In the genomic region with DNA sequence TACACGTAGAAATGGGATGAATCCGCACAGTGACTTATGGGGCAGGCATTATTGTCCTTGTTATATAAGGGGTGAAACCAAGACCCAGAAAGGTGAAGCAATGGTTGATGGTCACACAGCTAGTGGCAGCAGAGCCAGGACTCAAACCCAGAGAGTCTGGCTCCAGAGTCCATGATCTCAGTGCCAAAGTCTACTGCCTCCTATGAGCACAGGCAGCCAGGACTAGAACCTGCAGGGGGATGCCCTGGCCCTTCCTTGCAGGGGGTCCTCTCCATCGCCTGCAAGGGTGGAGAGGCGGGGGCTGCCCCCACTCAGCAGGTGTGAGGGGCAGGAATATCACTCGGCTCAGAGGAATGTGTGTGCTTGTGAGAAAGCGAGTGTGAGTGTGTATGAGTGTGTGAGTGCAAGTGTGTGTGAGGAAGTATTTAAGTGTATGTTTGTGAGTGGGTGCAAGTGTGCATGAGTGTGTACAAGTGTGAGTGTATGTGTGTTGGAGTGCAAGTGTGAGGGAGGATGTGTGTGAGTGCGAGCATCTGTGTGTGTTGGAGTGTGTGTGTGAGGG, we compare ENCODE assay signal across 11 cellular contexts. TPM values are rescaled to one million over a fixed set of nuclear protein-coding genes. Genes with fewer than 3 reads are reported as not detected.
DNase-seq lines count a peak whose midpoint lies in the region; ATAC-seq, FAIRE-seq and TF ChIP-seq lines count a peak whose summit lies in the region.
"Had no signal": no experiment of that assay in that cellular context is flagged by ENCODE, and none has a peak within 500 bp of the region (broad histone marks: within the 10 kb centered on the region; RNA-seq: fewer than 3 reads in every experiment).

No MANE protein-coding gene starts in this region.

- no peak for DNase-seq in breast epithelium (ENCODE audit: low spot score in 2 of 2)
- no peak for DNase-seq in mammary epithelial cell
- no peak for DNase-seq in H1 (ENCODE audit: low read depth in 1 of 2, low spot score in 2 of 2)
- no peak for DNase-seq in upper lobe of right lung
- no peak for DNase-seq in iPS-NIHi11 (ENCODE audit: low spot score)
- DNase-seq in COLO668 (lab: John Stamatoyannopoulos, UW; ENCODE audit: unreplicated experiment): no peak
- DNase-seq: activated CD8-positive, alpha-beta memory T cell treated with anti-CD3 and anti-CD28 coated beads for 24 hours; central memory CD4-positive, alpha-beta T cell had no signal

- H3K23ac ChIP-seq in H1 (ENCODE audit: insufficient read length): no peak overlapping the region

- intact Hi-C loops in breast epithelium (cut with DNase I; ENCODE audit: low total_unique reads) (no loop called here), mammary epithelial cell (cut with micrococcal nuclease) (no loop called here), upper lobe of right lung (cut with DNase I) (no loop called here)

- H2BK20ac ChIP-seq in H1 (ENCODE audit: low read length): peak overlapping the region; percentile 44

- peaks cover 1% of the 10 kb centered on the region for H3K79me2 ChIP-seq in mammary epithelial cell (ENCODE audit: insufficient read depth, low read length)
- H3K79me2 ChIP-seq in H1 (ENCODE audit: control insufficient read depth in 1 of 2, insufficient read depth in 2 of 2, low read length in 2 of 2): no peaks in the 10 kb centered on the region

- no TSS peak for BruUV-seq in mammary epithelial cell (replicated peaks; lab: Mats Ljungman, UMichigan)

- H3K4me3 ChIP-seq in breast epithelium: no peak overlapping the region
- H3K4me3 ChIP-seq in mammary epithelial cell (replicated peaks in 1 of 3; ENCODE audit: insufficient read depth in 1 of 3, low read depth in 2 of 3, low read length in 3 of 3): no peak overlapping the region
- H3K4me3 ChIP-seq in H1 (ENCODE audit: extremely low read depth in 1 of 4, insufficient read depth in 2 of 4, low read depth in 3 of 4, low read length in 4 of 4): no peak overlapping the region
- no peak overlapping the region for H3K4me3 ChIP-seq in muscle layer of duodenum (ENCODE audit: low read depth in 1 of 2, low read length in 2 of 2)
- no peak overlapping the region for H3K4me3 ChIP-seq in upper lobe of right lung

- CTCF ChIA-PET in mammary epithelial cell (lab: Charles Lee; ENCODE audit: low non-redundant PET): no interaction called here
- CTCF ChIA-PET in H1 (lab: Charles Lee; ENCODE audit: partially characterized antibody): interaction anchor here (1.0 to 1.5 kb wide), 5 partner anchors 12 to 126 kb away, joined by 3 to 10 read pairs (median 4); no protein-coding TSS in a partner anchor

- 69% methylated on average over 7 of the region's 7 CpGs for WGBS in mammary epithelial cell (ENCODE audit: low coverage, missing lambda C conversion rate)
- WGBS in H1 (ENCODE audit: extremely low coverage in 1 of 2, insufficient coverage in 1 of 2, insufficient read length in 1 of 2, insufficient replicate concordance in 2 of 2, low coverage in 1 of 2, low lambda C conversion rate in 2 of 2, missing lambda C conversion rate in 1 of 2), 2 experiments: 75 to 93% methylated on average over 2 to 7 of the region's 7 CpGs

- peak overlapping the region; percentile 84 for H2BK120ac ChIP-seq in H1 (replicated peaks; ENCODE audit: low read depth, low read length)

- H2BK5ac ChIP-seq in H1 (ENCODE audit: low read depth, low read length): peak overlapping the region; percentile 98

- H3K56ac ChIP-seq in H1 (replicated peaks; ENCODE audit: insufficient read length, low read depth, low read length): peak overlapping the region; percentile 26

- H4K20me1 ChIP-seq in mammary epithelial cell (ENCODE audit: insufficient read depth, low read length) (no peaks in the 10 kb centered on the region), H1 (replicated peaks in 1 of 2; ENCODE audit: control insufficient read depth in 1 of 2, insufficient read depth in 2 of 2, low read length in 2 of 2) (peaks cover 0 to 7% of the 10 kb centered on the region in 2 experiments)

- H3K9ac ChIP-seq in mammary epithelial cell (ENCODE audit: insufficient read depth, low read length) (no peak overlapping the region), H1 (replicated peaks in 1 of 4; ENCODE audit: extremely low read depth in 1 of 4, low read depth in 3 of 4, low read length in 3 of 4) (no peak overlapping the region; a peak in 1 of 7 replicates)

- in situ Hi-C loops in mammary epithelial cell (cut with MboI; ENCODE audit: low sequenced_read_pairs in 2 of 2): no loop called here

- H2AK5ac ChIP-seq in H1 (ENCODE audit: low read depth, low read length): peak overlapping the region; percentile 94

- H3K36me3 ChIP-seq in breast epithelium (no peaks in the 10 kb centered on the region), mammary epithelial cell (ENCODE audit: insufficient read depth, low read length) (peaks cover 8% of the 10 kb centered on the region), H1 (ENCODE audit: control insufficient read depth in 2 of 4, insufficient read depth in 4 of 4, low read length in 3 of 4) (peaks cover 0 to 4% (median 2%) of the 10 kb centered on the region in 4 experiments; a peak in 3 of 8 replicates), muscle layer of duodenum (ENCODE audit: control insufficient read depth in 1 of 2, insufficient read depth in 2 of 2, low read length in 2 of 2) (peaks cover 0 to 3% of the 10 kb centered on the region in 2 donors), upper lobe of right lung (no peaks in the 10 kb centered on the region)

- H2BK12ac ChIP-seq in H1 (ENCODE audit: low read depth, low read length): peak overlapping the region; percentile 99

- no peak overlapping the region for H3K4me2 ChIP-seq in mammary epithelial cell (ENCODE audit: insufficient read depth, low read depth, low read length)
- H3K4me2 ChIP-seq in H1 (ENCODE audit: insufficient read depth in 1 of 2, low read depth in 2 of 2, low read length in 2 of 2): peak overlapping the region in 1 of 2 experiments; percentile 35; a peak in 1 of 4 replicates

- H3K4me1 ChIP-seq in breast epithelium: peaks cover 14 to 18% of the 10 kb centered on the region in 2 donors
- peaks cover 12% of the 10 kb centered on the region for H3K4me1 ChIP-seq in mammary epithelial cell (ENCODE audit: insufficient read depth, low read length)
- H3K4me1 ChIP-seq in H1 (replicated peaks in 1 of 4; ENCODE audit: control insufficient read depth in 3 of 4, insufficient read depth in 4 of 4, low read length in 3 of 4): peaks cover 6 to 16% (median 8%) of the 10 kb centered on the region in 4 experiments; a peak in 6 of 7 replicates
- peaks cover 14 to 72% of the 10 kb centered on the region in 2 donors for H3K4me1 ChIP-seq in muscle layer of duodenum (ENCODE audit: control insufficient read depth in 1 of 2, insufficient read depth in 2 of 2, low read length in 2 of 2)
- peaks cover 35% of the 10 kb centered on the region for H3K4me1 ChIP-seq in upper lobe of right lung

- H3K27ac ChIP-seq in breast epithelium: peak overlapping the region; percentile 41 to 48
- H3K27ac ChIP-seq in mammary epithelial cell (ENCODE audit: insufficient read depth, low read depth, low read length): no peak overlapping the region
- H3K27ac ChIP-seq in H1 (ENCODE audit: low read depth, low read length): peak overlapping the region; percentile 25; the same call in 1 of the 2 replicates
- H3K27ac ChIP-seq in muscle layer of duodenum (ENCODE audit: low read length): peak overlapping the region; percentile 61
- H3K27ac ChIP-seq in upper lobe of right lung: peak overlapping the region; percentile 51
- H3K27ac ChIP-seq: epithelial cell of prostate had no signal

- TF ChIP-seq EP300 in H1 (IDR thresholded peaks at IDR 0.05; ENCODE audit: borderline replicate concordance in 1 of 2, low read depth in 2 of 2, low read length in 2 of 2): no peak

- H3K27me3 ChIP-seq in breast epithelium: no peaks in the 10 kb centered on the region
- no peaks in the 10 kb centered on the region for H3K27me3 ChIP-seq in mammary epithelial cell (ENCODE audit: insufficient read depth, low read length)
- H3K27me3 ChIP-seq in H1 (replicated peaks in 1 of 4; ENCODE audit: control insufficient read depth in 3 of 4, extremely low read depth in 1 of 4, insufficient read depth in 3 of 4, low read length in 3 of 4): no peaks in the 10 kb centered on the region
- H3K27me3 ChIP-seq in muscle layer of duodenum (ENCODE audit: low read depth, low read length): no peaks in the 10 kb centered on the region
- H3K27me3 ChIP-seq in upper lobe of right lung: no peaks in the 10 kb centered on the region

- peak overlapping the region; percentile 17 for H4K5ac ChIP-seq in H1 (ENCODE audit: insufficient read length, low read depth, low read length)

- dilution Hi-C loops in mammary epithelial cell (cut with HindIII; ENCODE audit: low sequenced_read_pairs): no loop called here

- FAIRE-seq in H1 (lab: Jason Lieb, UNC): no peak

- H3K14ac ChIP-seq in H1 (ENCODE audit: insufficient read length): no peak overlapping the region

- TF ChIP-seq RAD21 in H1 (IDR thresholded peaks at IDR 0.05 in 1 of 2, conservative IDR thresholded peaks at IDR 0.05 in 1 of 2; ENCODE audit: low read depth in 2 of 2, low read length in 2 of 2): no peak

- TF ChIP-seq CTCF in breast epithelium (IDR thresholded peaks at IDR 0.05): no peak
- TF ChIP-seq CTCF in mammary epithelial cell (conservative IDR thresholded peaks at IDR 0.05 in 1 of 2, IDR thresholded peaks at IDR 0.05 in 1 of 2; ENCODE audit: extremely low read depth in 1 of 2, insufficient read depth in 1 of 2, low read depth in 1 of 2, low read length in 2 of 2): no peak
- no peak for TF ChIP-seq CTCF in H1 (IDR thresholded peaks at IDR 0.05; ENCODE audit: control extremely low read depth in 1 of 3, insufficient read depth in 1 of 3, low read depth in 1 of 3, low read length in 3 of 3)
- no peak for TF ChIP-seq CTCF in upper lobe of right lung (IDR thresholded peaks at IDR 0.05)

- POLR2A ChIA-PET in H1 (lab: Charles Lee; ENCODE audit: partially characterized antibody): interaction anchor here (1.0 to 1.4 kb wide), 3 partner anchors 12 to 107 kb away, joined by 3 to 5 read pairs (median 3); no protein-coding TSS in a partner anchor

- peak overlapping the region; percentile 91 for H4K91ac ChIP-seq in H1 (replicated peaks; ENCODE audit: insufficient read length, low read length)

- TF ChIP-seq POLR2A in breast epithelium (IDR thresholded peaks at IDR 0.05) (no peak), H1 (IDR thresholded peaks at IDR 0.05; ENCODE audit: control extremely low read depth in 1 of 2, low read depth in 2 of 2, low read length in 2 of 2) (no peak)

- H3K18ac ChIP-seq in H1 (ENCODE audit: extremely low read depth, low read length): peak overlapping the region; percentile 85; the same call in 1 of the 2 replicates

- H2AFZ ChIP-seq in mammary epithelial cell (ENCODE audit: low read depth, low read length) (no peak overlapping the region), H1 (ENCODE audit: low read length) (no peak overlapping the region)

- H2BK15ac ChIP-seq in H1 (ENCODE audit: low read length): peak overlapping the region; percentile 97

- peak overlapping the region; percentile 43; the same call in 1 of the 2 replicates for H4K8ac ChIP-seq in H1 (ENCODE audit: extremely low read depth, insufficient read depth, low read length)

- ATAC-seq in upper lobe of right lung (no peak), HG02798 (IDR thresholded peaks at IDR 0.05; ENCODE audit: poor library complexity, unreplicated experiment) (no peak)

- peaks cover 3% of the 10 kb centered on the region; the same call in 1 of the 2 replicates for H3K23me2 ChIP-seq in H1 (ENCODE audit: low read depth, low read length)

- no peaks in the 10 kb centered on the region for H3K9me3 ChIP-seq in breast epithelium
- H3K9me3 ChIP-seq in mammary epithelial cell (replicated peaks; ENCODE audit: insufficient read depth, low read length): no peaks in the 10 kb centered on the region
- no peaks in the 10 kb centered on the region for H3K9me3 ChIP-seq in H1 (ENCODE audit: insufficient read depth in 2 of 2, low read depth in 1 of 2, low read length in 1 of 2)
- no peaks in the 10 kb centered on the region for H3K9me3 ChIP-seq in muscle layer of duodenum (ENCODE audit: control insufficient read depth in 1 of 2, low read length in 2 of 2)
- H3K9me3 ChIP-seq in upper lobe of right lung: no peaks in the 10 kb centered on the region

- peaks cover 5% of the 10 kb centered on the region; the same call in 1 of the 2 replicates for H3K79me1 ChIP-seq in H1 (ENCODE audit: low read depth, low read length)

- peak overlapping the region; percentile 19 for H3K4ac ChIP-seq in H1 (replicated peaks; ENCODE audit: insufficient read length, low read depth, low read length)

RNA-seq across cellular contexts. Expression of a gene that starts 44.7 kb away (rescaled TPM):
- total RNA-seq in breast epithelium: 10 to 100 TPM; 18.4 to 34.1 (median 28.0) TPM
- 10 to 100 TPM; 28.2 to 41.6 TPM for total RNA-seq in mammary epithelial cell
- 58.2 TPM for polyA plus RNA-seq in mammary epithelial cell
- 22.9 TPM for polyA minus RNA-seq in mammary epithelial cell
- total RNA-seq in H1 (2021; fragmentation: NEBNext Ultra II Directional; extraction: Animal tissue kit (Norgen Biotek cat#: 25700)): 55.8 and 59.0 TPM in 2 replicates
- polyA plus RNA-seq in H1 (2011; rRNA removed): 21.4 and 32.8 TPM in 2 replicates
- 29.2 TPM for polyA plus RNA-seq in H1 (2011; cell fraction: cytosol; rRNA removed)
- 14.2 TPM for polyA plus RNA-seq in H1 (2011; cell fraction: nucleus; rRNA removed)
- polyA plus RNA-seq in H1 (2012, experiment 1 of 2): 40.7 to 48.2 TPM (median 46.3 TPM) in 4 replicates
- 8.8 TPM for polyA plus RNA-seq in H1 (2012, experiment 2 of 2)
- 23.5 TPM for polyA plus RNA-seq in H1 (2013, experiment 1 of 2)
- 22.8 TPM for polyA plus RNA-seq in H1 (2013, experiment 2 of 2)
- polyA minus RNA-seq in H1 (2011; rRNA and poly(A)+ RNA removed): 36.1 and 46.9 TPM in 2 replicates
- polyA minus RNA-seq in H1 (2011; cell fraction: cytosol; rRNA and poly(A)+ RNA removed): 48.1 TPM
- 31.1 TPM for polyA minus RNA-seq in H1 (2011; cell fraction: nucleus; rRNA and poly(A)+ RNA removed)
- total RNA-seq in upper lobe of right lung: 22.2 TPM
